ENCODE assay signal across 17 cellular contexts in the genomic region with DNA sequence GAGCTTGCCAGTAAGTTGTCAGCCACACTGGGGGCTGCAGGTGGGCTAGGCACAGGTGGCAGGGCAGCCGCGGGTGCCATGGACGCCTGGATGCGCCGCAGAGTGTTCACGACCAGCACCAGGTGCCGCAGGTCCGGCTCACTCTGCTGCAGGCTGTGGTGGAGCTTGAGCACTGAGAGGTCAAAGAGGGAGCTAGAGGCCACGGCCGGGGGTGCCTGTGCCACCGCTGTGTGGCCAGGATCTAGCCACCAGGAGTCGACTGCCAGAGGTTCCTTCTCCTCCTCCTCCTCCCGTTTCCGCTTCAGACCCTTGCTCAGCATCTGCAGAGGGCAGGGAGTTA. TPM values are rescaled to one million over a fixed set of nuclear protein-coding genes. Genes with fewer than 3 reads are reported as not detected.
DNase-seq lines count a peak whose midpoint lies in the region; ATAC-seq and TF ChIP-seq lines count a peak whose summit lies in the region.
"Had no signal": no experiment of that assay in that cellular context is flagged by ENCODE, and none has a peak within 500 bp of the region (broad histone marks: within the 10 kb centered on the region; RNA-seq: fewer than 3 reads in every experiment).

No MANE protein-coding gene starts in this region.

- H3K36me3 ChIP-seq in ascending aorta (peaks cover 11 to 17% of the 10 kb centered on the region in 2 donors), mesodermal cell (ENCODE audit: control insufficient read depth, insufficient read depth, low read length) (peaks cover 21% of the 10 kb centered on the region), thymus (ENCODE audit: control insufficient read depth, insufficient read depth) (peaks cover 11% of the 10 kb centered on the region), aorta (ENCODE audit: control insufficient read depth in 1 of 2, insufficient read depth in 2 of 2, low read length in 1 of 2) (peaks cover 0 to 4% of the 10 kb centered on the region in 2 donors)

- H3K4me3 Mint-ChIP-seq in activated naive CD8-positive, alpha-beta T cell, result peak overlapping the region; percentile 20
- H3K4me3 Mint-ChIP-seq in activated naive CD8-positive, alpha-beta T cell treated with anti-CD3 and anti-CD28 coated beads for 36 hours, result no peak overlapping the region

- peak overlapping the region; percentile 98 to 99 for H3K27ac ChIP-seq in ascending aorta
- H3K27ac ChIP-seq in mesodermal cell (ENCODE audit: low read depth, low read length, severe bottlenecking), result peak overlapping the region; percentile 16
- peak overlapping the region; percentile 18 for H3K27ac ChIP-seq in thymus (ENCODE audit: low read depth)
- H3K27ac ChIP-seq in aorta (ENCODE audit: low read depth in 1 of 2, low read length in 2 of 2), result no peak overlapping the region
- H3K27ac ChIP-seq: HL-60 had no signal

- TF ChIP-seq CTCF in ascending aorta (IDR thresholded peaks at IDR 0.05) (no peak), omental fat pad (IDR thresholded peaks at IDR 0.05) (no peak)

- no peaks in the 10 kb centered on the region for H3K9me3 Mint-ChIP-seq in activated naive CD8-positive, alpha-beta T cell (ENCODE audit: low read depth)
- H3K9me3 Mint-ChIP-seq in activated naive CD8-positive, alpha-beta T cell treated with anti-CD3 and anti-CD28 coated beads for 36 hours, result no peaks in the 10 kb centered on the region

- peaks cover 28% of the 10 kb centered on the region for H3K4me1 Mint-ChIP-seq in activated naive CD8-positive, alpha-beta T cell (ENCODE audit: low read depth)
- peaks cover 18% of the 10 kb centered on the region for H3K4me1 Mint-ChIP-seq in activated naive CD8-positive, alpha-beta T cell treated with anti-CD3 and anti-CD28 coated beads for 36 hours

- H3K36me3 Mint-ChIP-seq in activated naive CD8-positive, alpha-beta T cell, result peaks cover 5% of the 10 kb centered on the region
- peaks cover 12% of the 10 kb centered on the region for H3K36me3 Mint-ChIP-seq in activated naive CD8-positive, alpha-beta T cell treated with anti-CD3 and anti-CD28 coated beads for 36 hours

- intact Hi-C loops in ascending aorta (cut with DNase I) (loop anchor here (5.0 to 10.0 kb wide), 3 partner anchors 136 to 372 kb away; a partner anchor contains a TSS), aorta (cut with DNase I) (loop anchor here (5.0 to 10.0 kb wide), 2 partner anchors 76 to 118 kb away; a partner anchor contains a TSS)

- no peak for ATAC-seq in GM18867 (IDR thresholded peaks at IDR 0.05; ENCODE audit: unreplicated experiment)
- no peak for ATAC-seq in aorta (ENCODE audit: low FRiP score)
- no peak for ATAC-seq in omental fat pad (ENCODE audit: low FRiP score)

- H3K27me3 Mint-ChIP-seq in activated naive CD8-positive, alpha-beta T cell, result no peaks in the 10 kb centered on the region
- peaks cover 3% of the 10 kb centered on the region for H3K27me3 Mint-ChIP-seq in activated naive CD8-positive, alpha-beta T cell treated with anti-CD3 and anti-CD28 coated beads for 36 hours

- H3K4me3 ChIP-seq in ascending aorta (peak overlapping the region in 1 of 2 donors; percentile 16), mesodermal cell (ENCODE audit: extremely low read depth, insufficient read depth, low read length, poor library complexity, severe bottlenecking) (no peak overlapping the region), thymus (ENCODE audit: low read length) (no peak overlapping the region), aorta (ENCODE audit: low read length in 2 of 2) (no peak overlapping the region)

- peaks cover 14 to 30% of the 10 kb centered on the region in 2 donors for H3K4me1 ChIP-seq in ascending aorta
- peaks cover 24% of the 10 kb centered on the region for H3K4me1 ChIP-seq in mesodermal cell (ENCODE audit: control insufficient read depth, insufficient read depth, low read length, poor library complexity, severe bottlenecking)
- H3K4me1 ChIP-seq in thymus (ENCODE audit: control insufficient read depth, insufficient read depth, low read length), result peaks cover 10% of the 10 kb centered on the region
- no peaks in the 10 kb centered on the region for H3K4me1 ChIP-seq in aorta (ENCODE audit: control insufficient read depth in 1 of 2, insufficient read depth in 2 of 2, low read length in 2 of 2)

- WGBS in mesodermal cell (ENCODE audit: insufficient coverage in 2 of 2), 2 experiments, result 93 to 98% methylated on average over 5 to 8 of the region's 14 CpGs
- WGBS in thymus, result 98% methylated on average over 14 of the region's 14 CpGs
- 85 to 86% methylated on average over 14 of the region's 14 CpGs for WGBS in aorta, 2 donors

- H3K27ac Mint-ChIP-seq in activated naive CD8-positive, alpha-beta T cell, result no peak overlapping the region
- H3K27ac Mint-ChIP-seq in activated naive CD8-positive, alpha-beta T cell treated with anti-CD3 and anti-CD28 coated beads for 36 hours, result no peak overlapping the region

- H3K9me3 ChIP-seq in ascending aorta, result no peaks in the 10 kb centered on the region
- no peaks in the 10 kb centered on the region for H3K9me3 ChIP-seq in mesodermal cell (ENCODE audit: control insufficient read depth, low read length)
- no peaks in the 10 kb centered on the region for H3K9me3 ChIP-seq in thymus (ENCODE audit: control insufficient read depth)
- H3K9me3 ChIP-seq in aorta (ENCODE audit: control insufficient read depth, low read length), result no peaks in the 10 kb centered on the region

- DNase-seq in activated naive CD8-positive, alpha-beta T cell treated with anti-CD3 and anti-CD28 coated beads for 36 hours, result no peak
- DNase-seq in ascending aorta (ENCODE audit: low spot score in 2 of 2) (no peak), aorta (no peak), omental fat pad (ENCODE audit: low spot score) (no peak)
- DNase-seq: activated T-cell treated with anti-CD3 and anti-CD28 coated beads, Interleukin-2, amount 50 U/mL, for 48 hours; head of caudate nucleus; NCI-H1694 treated with DMSO at 0.1 percent for 48 hours; NCI-H510A treated with DMSO at 0.1 percent for 48 hours; small intestine had no signal

- H3K27me3 ChIP-seq in ascending aorta (no peaks in the 10 kb centered on the region), thymus (ENCODE audit: control insufficient read depth, insufficient read depth) (no peaks in the 10 kb centered on the region), aorta (ENCODE audit: control insufficient read depth in 1 of 2, insufficient read depth in 2 of 2, low read length in 1 of 2) (no peaks in the 10 kb centered on the region)

RNA-seq across cellular contexts. Expression of a gene that starts 2.6 kb away (rescaled TPM):
- 1 to 10 TPM; 10.0 TPM for total RNA-seq in activated naive CD8-positive, alpha-beta T cell treated with anti-CD3 and anti-CD28 coated beads for 36 hours
- total RNA-seq in ascending aorta (39.7 TPM), aorta (10 to 100 TPM; 19.7 to 27.8 TPM), omental fat pad (10 to 100 TPM; 18.9 to 80.9 (median 37.7) TPM)
- polyA plus RNA-seq in mesodermal cell (2013, experiment 1 of 2), result 13.6 TPM
- polyA plus RNA-seq in mesodermal cell (2013, experiment 2 of 2), result 10.5 TPM
- polyA plus RNA-seq in thymus (15.4 TPM), aorta (10 to 100 TPM; 13.0 to 15.8 TPM)

RNA-seq across cellular contexts. Expression of a gene that starts 10.0 kb away (rescaled TPM):
- total RNA-seq in activated naive CD8-positive, alpha-beta T cell treated with anti-CD3 and anti-CD28 coated beads for 36 hours, result under 1 TPM; 0.64 to 0.84 TPM
- total RNA-seq in ascending aorta, result 3.3 TPM
- polyA plus RNA-seq in mesodermal cell (2013, experiment 1 of 2), result 7.8 TPM
- 6.3 TPM for polyA plus RNA-seq in mesodermal cell (2013, experiment 2 of 2)
- 1.7 TPM for polyA plus RNA-seq in thymus
- total RNA-seq in aorta, result 1 to 10 TPM; 4.9 to 7.6 TPM
- polyA plus RNA-seq in aorta, result 1 to 10 TPM; 3.1 to 5.2 TPM
- total RNA-seq in omental fat pad, result 1 to 10 TPM; 2.2 to 6.1 (median 4.3) TPM

RNA-seq across cellular contexts. Expression of a gene that starts 20.9 kb away (rescaled TPM):
- 1 to 10 TPM; 4.4 to 5.3 TPM for total RNA-seq in activated naive CD8-positive, alpha-beta T cell treated with anti-CD3 and anti-CD28 coated beads for 36 hours
- 36.9 TPM for total RNA-seq in ascending aorta
- 32.6 TPM for polyA plus RNA-seq in mesodermal cell (2013, experiment 1 of 2)
- polyA plus RNA-seq in mesodermal cell (2013, experiment 2 of 2), result 30.0 TPM
- 35.2 TPM for polyA plus RNA-seq in thymus
- 10 to 100 TPM; 34.8 to 46.3 TPM for total RNA-seq in aorta
- 10 to 100 TPM; 25.0 to 28.5 TPM for polyA plus RNA-seq in aorta
- total RNA-seq in omental fat pad, result 10 to 100 TPM; 18.5 to 37.3 (median 23.7) TPM

RNA-seq across cellular contexts. Expression of a gene that starts 33.2 kb away (rescaled TPM):
- not detected for total RNA-seq in activated naive CD8-positive, alpha-beta T cell treated with anti-CD3 and anti-CD28 coated beads for 36 hours
- total RNA-seq in ascending aorta (not detected), aorta (under 1 TPM; 0.21 to 0.23 TPM), omental fat pad (1 to 10 TPM in 1 of 4 donors, under 1 TPM in 1, not detected in 2; 0.24 to 2.2 TPM)
- polyA plus RNA-seq in mesodermal cell (2013, experiment 1 of 2), result 0.18 TPM
- polyA plus RNA-seq in mesodermal cell (2013, experiment 2 of 2), result not detected
- polyA plus RNA-seq in thymus (0.07 TPM), aorta (under 1 TPM in 1 of 2 donors, not detected in 1; 0.51 TPM)
- total RNA-seq: LHCN-M2; T-helper 1 cell treated with Interleukin-12 subunit alpha and Interleukin-12 subunit beta and Interleukin-4 antibody, amounts not matched to agents 30 ng/mL and 1 ng/mL, for 36 hours had no signal
- polyA plus RNA-seq: neural cell had no signal

RNA-seq across cellular contexts. Expression of a gene that starts 42.3 kb away (rescaled TPM):
- 10 to 100 TPM; 15.1 to 15.2 TPM for total RNA-seq in activated naive CD8-positive, alpha-beta T cell treated with anti-CD3 and anti-CD28 coated beads for 36 hours
- total RNA-seq in ascending aorta, result 295 TPM
- 27.1 TPM for polyA plus RNA-seq in mesodermal cell (2013, experiment 1 of 2)
- polyA plus RNA-seq in mesodermal cell (2013, experiment 2 of 2), result 24.0 TPM
- 88.8 TPM for polyA plus RNA-seq in thymus
- total RNA-seq in aorta, result 10 to 100 TPM; 72.3 to 77.1 TPM
- 100 to 1,000 TPM in 1 of 2 donors, 10 to 100 TPM in 1; 96.8 to 134 TPM for polyA plus RNA-seq in aorta
- 100 to 1,000 TPM; 240 to 419 (median 329) TPM for total RNA-seq in omental fat pad

Comparison
In these comparisons a context has a peak if more than half of its experiments do, and no peak if none do; other contexts are left out.
1. H3K27ac ChIP-seq: peak in ascending aorta (2 of 2), mesodermal cell (single experiment) and thymus (single experiment); none in aorta (0 of 2).